Comparison of ENCODE assay signal across 22 cellular contexts in genomic region chr11:22430286-22430685, GRCh38.
"Had no signal": no experiment of that assay in that cellular context is flagged by ENCODE, and none has a peak within 500 bp of the region (broad histone marks: within the 10 kb centered on the region; RNA-seq: fewer than 3 reads in every experiment).

No MANE protein-coding gene starts in this region.

- H3K4me1 Mint-ChIP-seq: immature natural killer cell had no signal

- H3K27me3 Mint-ChIP-seq: type B pancreatic cell had no signal

- H3K9me3 ChIP-seq: esophagus muscularis mucosa, gastrocnemius medialis, prostate gland, right lobe of liver, suprapubic skin, thyroid gland had no signal

- H3K27ac ChIP-seq: epithelial cell of prostate, esophagus muscularis mucosa, gastrocnemius medialis, parathyroid adenoma, prostate gland, right lobe of liver, suprapubic skin, thyroid gland had no signal

- H3K9ac ChIP-seq: parathyroid adenoma had no signal

- H3K36me3 Mint-ChIP-seq: immature natural killer cell; natural killer cell treated with Interleukin-12 subunit alpha and Interleukin-12 subunit beta and Interleukin-15 and Interleukin-18, amount 100 ng/mL, for 72 hours; stimulated activated effector memory CD8-positive, alpha-beta T cell treated with anti-CD3 and anti-CD28 coated beads, Interleukin-12 subunit alpha, Interleukin-12 subunit beta, amount 100 ng/mL, for 72 hours had no signal

- H3K36me3 ChIP-seq: esophagus muscularis mucosa, gastrocnemius medialis, prostate gland, right lobe of liver, suprapubic skin, thyroid gland had no signal

- H3K4me3 ChIP-seq: esophagus muscularis mucosa, gastrocnemius medialis, lung, prostate gland, right lobe of liver, suprapubic skin, thyroid gland had no signal

- H3K4me1 ChIP-seq: gastrocnemius medialis, prostate gland, right lobe of liver, thyroid gland had no signal

- H3K27ac Mint-ChIP-seq: dendritic cell treated with granulocyte-macrophage colony-stimulating factor and Interleukin-4, amounts not matched to agents 40 ng/mL and 50 ng/mL, for 4 days; effector memory CD8-positive, alpha-beta T cell; immature natural killer cell; natural killer cell treated with Interleukin-12 subunit alpha and Interleukin-12 subunit beta and Interleukin-15 and Interleukin-18, amount 100 ng/mL, for 72 hours; stimulated activated effector memory CD8-positive, alpha-beta T cell treated with anti-CD3 and anti-CD28 coated beads, Interleukin-12 subunit alpha, Interleukin-12 subunit beta, amount 100 ng/mL, for 72 hours; type B pancreatic cell had no signal

- ATAC-seq: effector memory CD8-positive, alpha-beta T cell; gastrocnemius medialis; left colon; left ventricle myocardium superior; natural killer cell treated with Interleukin-12 subunit alpha and Interleukin-12 subunit beta and Interleukin-15 and Interleukin-18, amount 100 ng/mL, for 72 hours; right lobe of liver; stimulated activated effector memory CD8-positive, alpha-beta T cell treated with anti-CD3 and anti-CD28 coated beads, Interleukin-12 subunit alpha, Interleukin-12 subunit beta, amount 100 ng/mL, for 72 hours; stimulated activated naive CD8-positive, alpha-beta T cell treated with anti-CD3 and anti-CD28 coated beads, Interleukin-15, Interleukin-2, amounts not matched to agents 100 U/mL and 50 U/mL, for 24 hours had no signal

- DNase-seq: effector memory CD8-positive, alpha-beta T cell; gastrocnemius medialis; immature natural killer cell; left colon; left ventricle myocardium superior; mesenchymal stem cell; midbrain; right lobe of liver; stimulated activated CD4-positive, alpha-beta T cell treated with anti-CD3 and anti-CD28 coated beads, Interleukin-4, amount 100 ng/mL, for 1 hour; stimulated activated CD8-positive, alpha-beta memory T cell treated with anti-CD3 and anti-CD28 coated beads, Interleukin-4, amount 100 ng/mL, for 48 hours; stimulated activated naive CD8-positive, alpha-beta T cell treated with anti-CD3 and anti-CD28 coated beads, Interleukin-15, Interleukin-2, amounts not matched to agents 100 U/mL and 50 U/mL, for 24 hours; thyroid gland had no signal

- H3K4me3 Mint-ChIP-seq: dendritic cell treated with granulocyte-macrophage colony-stimulating factor and Interleukin-4, amounts not matched to agents 40 ng/mL and 50 ng/mL, for 4 days; effector memory CD8-positive, alpha-beta T cell; immature natural killer cell; natural killer cell treated with Interleukin-12 subunit alpha and Interleukin-12 subunit beta and Interleukin-15 and Interleukin-18, amount 100 ng/mL, for 72 hours; stimulated activated effector memory CD8-positive, alpha-beta T cell treated with anti-CD3 and anti-CD28 coated beads, Interleukin-12 subunit alpha, Interleukin-12 subunit beta, amount 100 ng/mL, for 72 hours; type B pancreatic cell had no signal

- H3K27me3 ChIP-seq: gastrocnemius medialis, right lobe of liver, thyroid gland had no signal

- H3K9me3 Mint-ChIP-seq: dendritic cell treated with granulocyte-macrophage colony-stimulating factor and Interleukin-4, amounts not matched to agents 40 ng/mL and 50 ng/mL, for 4 days; natural killer cell treated with Interleukin-12 subunit alpha and Interleukin-12 subunit beta and Interleukin-15 and Interleukin-18, amount 100 ng/mL, for 72 hours; stimulated activated effector memory CD8-positive, alpha-beta T cell treated with anti-CD3 and anti-CD28 coated beads, Interleukin-12 subunit alpha, Interleukin-12 subunit beta, amount 100 ng/mL, for 72 hours had no signal
